In the genomic region with DNA sequence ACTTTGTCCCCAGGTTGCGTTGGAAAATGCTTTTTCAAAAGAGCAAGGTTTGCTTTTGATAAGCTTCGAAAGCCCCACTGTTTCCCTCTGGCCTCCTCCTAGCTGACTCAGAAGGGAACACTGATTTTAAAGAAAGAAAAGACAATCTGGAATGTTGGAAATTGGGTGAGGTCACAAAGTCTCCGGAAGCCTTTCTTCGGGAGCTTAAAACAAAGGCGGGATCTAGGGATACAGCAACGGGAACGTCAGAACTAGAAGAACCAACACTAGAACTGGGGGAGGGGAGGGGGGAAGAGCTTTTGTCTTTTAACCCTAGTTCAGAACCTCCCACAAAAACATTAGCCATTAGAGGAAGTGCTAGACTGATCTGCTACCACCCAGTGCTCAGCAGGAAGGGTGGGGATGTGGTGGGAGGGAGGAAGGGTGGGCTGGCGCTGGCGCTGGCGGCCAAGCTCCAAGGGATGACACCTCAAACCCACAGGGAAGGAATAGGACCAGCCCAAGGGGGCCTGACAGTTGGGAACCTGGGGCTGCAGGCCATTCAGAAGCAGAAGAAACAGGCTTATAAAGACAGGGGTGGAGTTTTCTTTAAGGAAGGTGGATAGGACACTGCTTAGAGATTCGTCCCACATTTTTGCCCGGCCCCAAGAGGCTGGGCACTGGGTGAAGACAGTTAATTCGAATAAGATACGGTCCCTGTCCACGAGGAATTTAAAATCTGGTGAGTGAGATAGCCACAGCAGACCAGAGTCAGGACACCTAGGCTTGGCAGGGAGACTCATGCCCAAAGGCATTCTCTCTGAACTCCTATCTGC, we compare ENCODE assay signal across 8 cellular contexts. TPM values are rescaled to one million over a fixed set of nuclear protein-coding genes. Genes with fewer than 3 reads are reported as not detected.
DNase-seq lines count a peak whose midpoint lies in the region; ATAC-seq lines count a peak whose summit lies in the region.

No MANE protein-coding gene starts in this region.

- peak; percentile 11 to 12 for ATAC-seq in activated CD4-positive, CD25-positive, alpha-beta regulatory T cell treated with anti-CD3 and anti-CD28 coated beads, Interleukin-2, amount 50 U/mL, for 24 hours
- peak; percentile 33 for ATAC-seq in HG02623 (IDR thresholded peaks at IDR 0.05; ENCODE audit: unreplicated experiment)

- H3K27me3 Mint-ChIP-seq in activated T-cell treated with anti-CD3 and anti-CD28 coated beads, Interleukin-2, amount 50 U/mL, for 24 hours = no peaks in the 10 kb centered on the region

- WGBS in urinary bladder = 15% methylated on average over 15 of the region's 15 CpGs

- no peaks in the 10 kb centered on the region for H3K27me3 ChIP-seq in muscle layer of duodenum (ENCODE audit: low read depth, low read length)

- peaks cover 42% of the 10 kb centered on the region for H3K36me3 Mint-ChIP-seq in activated T-cell treated with anti-CD3 and anti-CD28 coated beads, Interleukin-2, amount 50 U/mL, for 24 hours (ENCODE audit: low read depth)

- DNase-seq in activated CD4-positive, CD25-positive, alpha-beta regulatory T cell treated with anti-CD3 and anti-CD28 coated beads, Interleukin-2, amount 50 U/mL, for 72 hours = no peak
- peak; percentile 62 for DNase-seq in NCI-H345 (lab: John Stamatoyannopoulos, UW)
- DNase-seq in activated T-cell treated with anti-CD3 and anti-CD28 coated beads, Interleukin-2, amount 50 U/mL, for 24 hours = peak; percentile 51
- peak; percentile 88 for DNase-seq in fibroblast of gingiva (ENCODE audit: low read depth)

- H3K4me3 ChIP-seq in muscle layer of duodenum (ENCODE audit: low read depth in 1 of 2, low read length in 2 of 2) = peak overlapping the region; percentile 91 to 96
- peak overlapping the region; percentile 90 for H3K4me3 ChIP-seq in urinary bladder (ENCODE audit: low read depth, low read length)

- H3K9me3 Mint-ChIP-seq in activated T-cell treated with anti-CD3 and anti-CD28 coated beads, Interleukin-2, amount 50 U/mL, for 24 hours = peaks cover 8% of the 10 kb centered on the region

- peak overlapping the region; percentile 95 for H3K27ac Mint-ChIP-seq in activated T-cell treated with anti-CD3 and anti-CD28 coated beads, Interleukin-2, amount 50 U/mL, for 24 hours

- H3K9me3 ChIP-seq in muscle layer of duodenum (ENCODE audit: control insufficient read depth in 1 of 2, low read length in 2 of 2) = no peaks in the 10 kb centered on the region

- H3K36me3 ChIP-seq in muscle layer of duodenum (ENCODE audit: control insufficient read depth in 1 of 2, insufficient read depth in 2 of 2, low read length in 2 of 2) (peaks cover 0 to 10% of the 10 kb centered on the region in 2 donors), urinary bladder (ENCODE audit: insufficient read depth) (no peaks in the 10 kb centered on the region)

- H3K27ac ChIP-seq in muscle layer of duodenum (ENCODE audit: low read length) (peak overlapping the region; percentile 94), urinary bladder (ENCODE audit: low read depth) (peak overlapping the region; percentile 28)

- peaks cover 61% of the 10 kb centered on the region for H3K4me1 Mint-ChIP-seq in activated T-cell treated with anti-CD3 and anti-CD28 coated beads, Interleukin-2, amount 50 U/mL, for 24 hours (ENCODE audit: low read depth)

- peak overlapping the region; percentile 94 for H3K4me3 Mint-ChIP-seq in activated T-cell treated with anti-CD3 and anti-CD28 coated beads, Interleukin-2, amount 50 U/mL, for 24 hours

- H3K4me1 ChIP-seq in muscle layer of duodenum (ENCODE audit: control insufficient read depth in 1 of 2, insufficient read depth in 2 of 2, low read length in 2 of 2) (no peaks in the 10 kb centered on the region), urinary bladder (ENCODE audit: insufficient read depth) (no peaks in the 10 kb centered on the region)

RNA-seq across cellular contexts. Expression of gene TMSB10, which starts 1.7 kb away (rescaled TPM):
- total RNA-seq in urinary bladder = 2,618 TPM
- 1,628 TPM for polyA plus RNA-seq in urinary bladder

RNA-seq across cellular contexts. Expression of gene TRABD2A, which starts 26.2 kb away (rescaled TPM):
- 1.3 TPM for total RNA-seq in urinary bladder
- polyA plus RNA-seq in urinary bladder = 0.61 TPM
